In genomic region chr1:235954306-235955283, GRCh38 we compare ENCODE assay signal across 8 cellular contexts.
DNase-seq lines count a peak whose midpoint lies in the region; ATAC-seq and TF ChIP-seq lines count a peak whose summit lies in the region.

No MANE protein-coding gene starts in this region.

- WGBS in heart left ventricle, 4 donors, result 80 to 90% (median 85%) methylated on average over 10 to 11 of the region's 11 CpGs
- 87 to 88% methylated on average over 11 of the region's 11 CpGs for WGBS in aorta, 2 donors

- no peaks in the 10 kb centered on the region for H3K9me3 ChIP-seq in heart left ventricle
- H3K9me3 ChIP-seq in aorta (ENCODE audit: control insufficient read depth, low read length), result no peaks in the 10 kb centered on the region
- H3K9me3 ChIP-seq in BE2C, result no peaks in the 10 kb centered on the region

- H3K4me3 ChIP-seq in Jurkat, Clone E6-1 (ENCODE audit: low read length), result no peak overlapping the region
- H3K4me3 ChIP-seq in heart left ventricle (no peak overlapping the region), aorta (ENCODE audit: low read length in 2 of 2) (no peak overlapping the region), BE2C (ENCODE audit: low read depth, low read length) (no peak overlapping the region)

- intact Hi-C loops in heart left ventricle (cut with DNase I) (no loop called here), aorta (cut with DNase I) (no loop called here)

- H3K27me3 ChIP-seq in heart left ventricle, result no peaks in the 10 kb centered on the region
- no peaks in the 10 kb centered on the region for H3K27me3 ChIP-seq in aorta (ENCODE audit: control insufficient read depth in 1 of 2, insufficient read depth in 2 of 2, low read length in 1 of 2)
- no peaks in the 10 kb centered on the region for H3K27me3 ChIP-seq in BE2C

- H3K36me3 ChIP-seq in heart left ventricle (no peaks in the 10 kb centered on the region), aorta (ENCODE audit: control insufficient read depth in 1 of 2, insufficient read depth in 2 of 2, low read length in 1 of 2) (peaks cover 0 to 2% of the 10 kb centered on the region in 2 donors), BE2C (no peaks in the 10 kb centered on the region)

- peak; percentile 97 for ATAC-seq in GM21528 (IDR thresholded peaks at IDR 0.05; ENCODE audit: low FRiP score, unreplicated experiment)
- peak in 3 of 4 donors; percentile 41 to 78 (median 59) for ATAC-seq in heart left ventricle
- peak; percentile 15 for ATAC-seq in aorta (ENCODE audit: low FRiP score)
- ATAC-seq in omental fat pad (ENCODE audit: low FRiP score), result no peak

- no peak for TF ChIP-seq POLR2A in heart left ventricle (IDR thresholded peaks at IDR 0.05)

- H3K4me1 ChIP-seq in heart left ventricle (peaks cover 0 to 57% (median 0%) of the 10 kb centered on the region in 12 donors), aorta (ENCODE audit: control insufficient read depth in 1 of 2, insufficient read depth in 2 of 2, low read length in 2 of 2) (peaks cover 0 to 2% of the 10 kb centered on the region in 2 donors), BE2C (no peaks in the 10 kb centered on the region)

- DNase-seq in GM10266 (ENCODE audit: extremely low spot score), result peak; percentile 61
- peak; percentile 39 for DNase-seq in Jurkat, Clone E6-1 (ENCODE audit: low read depth, low spot score)
- DNase-seq in activated CD4-positive, alpha-beta T cell treated with anti-CD3 and anti-CD28 coated beads, Interleukin-2, amount 50 U/mL, for 4 hours, result peak; percentile 5 to 6
- peak in 2 of 5 donors; percentile 34 to 68 for DNase-seq in heart left ventricle
- DNase-seq in aorta, result peak in 1 of 2 donors; percentile 63
- no peak for DNase-seq in omental fat pad (ENCODE audit: low spot score)
- no peak for DNase-seq in BE2C

- H3K27ac ChIP-seq in heart left ventricle, result peak overlapping the region in 1 of 12 donors; percentile 46
- H3K27ac ChIP-seq in aorta (ENCODE audit: low read depth in 1 of 2, low read length in 2 of 2), result no peak overlapping the region

- TF ChIP-seq CTCF in GM10266 (IDR thresholded peaks at IDR 0.05; ENCODE audit: control insufficient read depth, insufficient read depth, low read depth, missing control alignments) (peak; percentile 21), heart left ventricle (IDR thresholded peaks at IDR 0.05) (no peak), omental fat pad (IDR thresholded peaks at IDR 0.05) (no peak), BE2C (IDR thresholded peaks at IDR 0.05; ENCODE audit: low read depth, low read length) (no peak)

Comparison
In these comparisons a context has a peak if more than half of its experiments do, and no peak if none do; other contexts are left out.
1. DNase-seq: peak in GM10266 (single experiment), Jurkat, Clone E6-1 (single experiment) and activated CD4-positive, alpha-beta T cell treated with anti-CD3 and anti-CD28 coated beads, Interleukin-2, amount 50 U/mL, for 4 hours (2 of 2); none in omental fat pad (single experiment) and BE2C (single experiment).